Comparison of ENCODE assay signal across 15 cellular contexts in genomic region chr7:24477376-24477775, GRCh38.
DNase-seq lines count a peak whose midpoint lies in the region; ATAC-seq, FAIRE-seq and TF ChIP-seq lines count a peak whose summit lies in the region.
"Had no signal": no experiment of that assay in that cellular context is flagged by ENCODE, and none has a peak within 500 bp of the region (broad histone marks: within the 10 kb centered on the region; RNA-seq: fewer than 3 reads in every experiment).

No MANE protein-coding gene starts in this region.

- no peaks in the 10 kb centered on the region for H3K9me1 ChIP-seq in endothelial cell of umbilical vein (replicated peaks; ENCODE audit: control insufficient read depth, extremely low read depth, insufficient read depth, low read length)

- H3K79me2 ChIP-seq in endothelial cell of umbilical vein (ENCODE audit: control insufficient read depth, insufficient read depth, low read length) = no peaks in the 10 kb centered on the region

- dilution Hi-C loops in endothelial cell of umbilical vein (cut with MboI; ENCODE audit: extremely low pct_ligation_motif_present, low sequenced_read_pairs) = no loop called here

- no peak overlapping the region for H3K4me3 Mint-ChIP-seq in glutamatergic neuron (ENCODE audit: unreplicated experiment)
- no peak overlapping the region for H3K4me3 Mint-ChIP-seq in CD4-positive, alpha-beta T cell

- peaks cover 4% of the 10 kb centered on the region for H3K36me3 Mint-ChIP-seq in glutamatergic neuron (ENCODE audit: unreplicated experiment)
- no peaks in the 10 kb centered on the region for H3K36me3 Mint-ChIP-seq in CD4-positive, alpha-beta T cell (ENCODE audit: low read depth)

- BruUV-seq in endothelial cell of umbilical vein (replicated peaks; lab: Mats Ljungman, UMichigan) = no TSS peak

- H4K20me1 ChIP-seq in endothelial cell of umbilical vein (replicated peaks; ENCODE audit: control insufficient read depth, extremely low read depth, insufficient read depth, low read length) = no peaks in the 10 kb centered on the region

- TF ChIP-seq POLR2A in endothelial cell of umbilical vein (IDR thresholded peaks at IDR 0.05; ENCODE audit: low read depth, low read length) (no peak), vagina (IDR thresholded peaks at IDR 0.05) (no peak)

- H3K27me3 Mint-ChIP-seq in glutamatergic neuron (ENCODE audit: unreplicated experiment) = no peaks in the 10 kb centered on the region
- H3K27me3 Mint-ChIP-seq in CD4-positive, alpha-beta T cell = peaks cover 20% of the 10 kb centered on the region

- no peaks in the 10 kb centered on the region for H3K9me3 ChIP-seq in left ventricle myocardium inferior (replicated peaks)
- no peaks in the 10 kb centered on the region for H3K9me3 ChIP-seq in endothelial cell of umbilical vein (replicated peaks; ENCODE audit: control insufficient read depth, insufficient read depth, low read length)
- no peaks in the 10 kb centered on the region for H3K9me3 ChIP-seq in CD4-positive, alpha-beta T cell (ENCODE audit: control insufficient read depth, low read length)
- no peaks in the 10 kb centered on the region for H3K9me3 ChIP-seq in vagina
- H3K9me3 ChIP-seq: colonic mucosa, prostate gland had no signal

- H3K9ac ChIP-seq in endothelial cell of umbilical vein (replicated peaks; ENCODE audit: extremely low read depth, insufficient read depth, low read length) = no peak overlapping the region

- H2AFZ ChIP-seq in endothelial cell of umbilical vein (ENCODE audit: low read depth, low read length) = peak overlapping the region; percentile 53

- no peak for ATAC-seq in Right ventricle myocardium inferior
- ATAC-seq in CD4-positive, alpha-beta T cell (ENCODE audit: poor library complexity) = no peak

- CTCF ChIA-PET in endothelial cell of umbilical vein (lab: Charles Lee) = interaction anchor here (0.8 to 1.5 kb wide), 4 partner anchors 10 to 740 kb away, joined by 3 to 6 read pairs (median 4); no protein-coding TSS in a partner anchor
- CTCF ChIA-PET in CD4-positive, alpha-beta T cell (lab: Charles Lee) = no interaction called here

- POLR2A ChIA-PET in endothelial cell of umbilical vein (lab: Charles Lee) = no interaction called here
- POLR2A ChIA-PET in CD4-positive, alpha-beta T cell (lab: Charles Lee) = no interaction called here

- H3K9me3 Mint-ChIP-seq in glutamatergic neuron (ENCODE audit: unreplicated experiment) = peaks cover 4% of the 10 kb centered on the region
- no peaks in the 10 kb centered on the region for H3K9me3 Mint-ChIP-seq in CD4-positive, alpha-beta T cell

- H3K4me1 Mint-ChIP-seq in glutamatergic neuron (ENCODE audit: low read depth, unreplicated experiment) = no peaks in the 10 kb centered on the region
- no peaks in the 10 kb centered on the region for H3K4me1 Mint-ChIP-seq in CD4-positive, alpha-beta T cell (ENCODE audit: low read depth)

- FAIRE-seq in endothelial cell of umbilical vein (lab: Jason Lieb, UNC) = no peak

- H3K4me3 ChIP-seq in left ventricle myocardium inferior (no peak overlapping the region), endothelial cell of umbilical vein (replicated peaks in 1 of 3; ENCODE audit: insufficient read depth in 1 of 3, low read depth in 1 of 3, low read length in 3 of 3) (no peak overlapping the region), vagina (no peak overlapping the region)
- H3K4me3 ChIP-seq: colonic mucosa, prostate gland had no signal

- intact Hi-C loops in left ventricle myocardium inferior (cut with micrococcal nuclease) = no loop called here
- intact Hi-C loops in Right ventricle myocardium inferior (cut with DNase I) = no loop called here
- intact Hi-C loops in endothelial cell of umbilical vein (cut with micrococcal nuclease) = no loop called here
- intact Hi-C loops in CD4-positive, alpha-beta T cell (cut with DNase I, micrococcal nuclease) = no loop called here
- intact Hi-C loops in vagina (cut with DNase I) = no loop called here

- no peaks in the 10 kb centered on the region for H3K36me3 ChIP-seq in left ventricle myocardium inferior
- H3K36me3 ChIP-seq in endothelial cell of umbilical vein (ENCODE audit: control insufficient read depth in 2 of 2, extremely low read depth in 1 of 2, insufficient read depth in 2 of 2, low read length in 2 of 2) = no peaks in the 10 kb centered on the region
- no peaks in the 10 kb centered on the region for H3K36me3 ChIP-seq in vagina
- H3K36me3 ChIP-seq: colonic mucosa, prostate gland had no signal

- peaks cover 10% of the 10 kb centered on the region for H3K27me3 ChIP-seq in left ventricle myocardium inferior (ENCODE audit: low read depth)
- no peaks in the 10 kb centered on the region for H3K27me3 ChIP-seq in endothelial cell of umbilical vein (ENCODE audit: control insufficient read depth in 2 of 2, insufficient read depth in 2 of 2, low read length in 2 of 2)
- no peaks in the 10 kb centered on the region for H3K27me3 ChIP-seq in CD4-positive, alpha-beta T cell (ENCODE audit: control insufficient read depth, insufficient read depth, low read length)
- H3K27me3 ChIP-seq in vagina = no peaks in the 10 kb centered on the region
- H3K27me3 ChIP-seq: colonic mucosa had no signal

- no peak overlapping the region for H3K4me2 ChIP-seq in endothelial cell of umbilical vein (ENCODE audit: insufficient read depth, low read length)

- DNase-seq in left ventricle myocardium inferior (no peak), Right ventricle myocardium inferior (ENCODE audit: missing footprints) (no peak), endothelial cell of umbilical vein (ENCODE audit: low read depth, low spot score) (no peak), non-pigmented ciliary epithelial cell (ENCODE audit: low read depth) (peak; percentile 4), glutamatergic neuron (no peak), dermis blood vessel endothelial cell (no peak), vagina (ENCODE audit: extremely low spot score in 2 of 2) (no peak)
- no peak for DNase-seq in CD4-positive, alpha-beta T cell
- DNase-seq: activated CD4-positive, alpha-beta T cell treated with anti-CD3 and anti-CD28 coated beads for 4 hours; activated T-cell treated with anti-CD3 and anti-CD28 coated beads, Interleukin-2, amount 50 U/mL, for 48 hours; colonic mucosa; GF-D8; NCI-H526 treated with DMSO at 0.1 percent for 48 hours had no signal

- TF ChIP-seq CTCF in left ventricle myocardium inferior (IDR thresholded peaks at IDR 0.05; ENCODE audit: borderline replicate concordance) (no peak), endothelial cell of umbilical vein (IDR thresholded peaks at IDR 0.05; ENCODE audit: extremely low read depth in 1 of 2, insufficient read depth in 1 of 2, low read depth in 1 of 2, low read length in 2 of 2) (no peak), glutamatergic neuron (IDR thresholded peaks at IDR 0.05; ENCODE audit: partially characterized antibody, unreplicated experiment) (no peak), vagina (IDR thresholded peaks at IDR 0.05) (no peak)
- no peak for TF ChIP-seq CTCF in CD4-positive, alpha-beta T cell (IDR thresholded peaks at IDR 0.05)

- H3K4me1 ChIP-seq in left ventricle myocardium inferior (peaks cover 12% of the 10 kb centered on the region), endothelial cell of umbilical vein (ENCODE audit: control insufficient read depth, extremely low read depth, insufficient read depth, low read length) (no peaks in the 10 kb centered on the region), vagina (peaks cover 6% of the 10 kb centered on the region)
- H3K4me1 ChIP-seq: colonic mucosa, prostate gland had no signal

- H3K27ac ChIP-seq in left ventricle myocardium inferior (replicated peaks) = peak overlapping the region; percentile 0
- no peak overlapping the region for H3K27ac ChIP-seq in endothelial cell of umbilical vein (ENCODE audit: insufficient read depth, low read depth, low read length)
- H3K27ac ChIP-seq in CD4-positive, alpha-beta T cell (ENCODE audit: low read depth, low read length) = no peak overlapping the region
- no peak overlapping the region for H3K27ac ChIP-seq in vagina
- H3K27ac ChIP-seq: colonic mucosa, RWPE1 had no signal

- no peak overlapping the region for H3K27ac Mint-ChIP-seq in glutamatergic neuron (ENCODE audit: unreplicated experiment)
- no peak overlapping the region for H3K27ac Mint-ChIP-seq in CD4-positive, alpha-beta T cell

TF ChIP-seq in endothelial cell of umbilical vein, 7 proteins besides CTCF, POLR2A, EP300 and RAD21:
- no peak for TF ChIP-seq FOS (IDR thresholded peaks at IDR 0.05; ENCODE audit: borderline replicate concordance, insufficient read depth, low read length)
- no peak for TF ChIP-seq MAX (IDR thresholded peaks at IDR 0.05; ENCODE audit: insufficient read depth, insufficient read length)
- no peak for TF ChIP-seq MYC (IDR thresholded peaks at IDR 0.05; ENCODE audit: low read depth, low read length)
- no peak for TF ChIP-seq POLR2AphosphoS5 (IDR thresholded peaks at IDR 0.05; ENCODE audit: insufficient read depth, low read depth, low read length)
- no peak for TF ChIP-seq GATA2 (IDR thresholded peaks at IDR 0.05; ENCODE audit: insufficient read depth, insufficient read length, low read depth, low read length)
- no peak for TF ChIP-seq JUN (IDR thresholded peaks at IDR 0.05; ENCODE audit: borderline replicate concordance, insufficient read depth, insufficient read length, low read depth)
- no peak for TF ChIP-seq EZH2 (IDR thresholded peaks at IDR 0.05; ENCODE audit: borderline replicate concordance, low read depth, low read length, severe bottlenecking)
